Comparison of ENCODE assay signal across 8 cellular contexts in genomic region chr12:96311191-96311590, GRCh38.
"Had no signal": no experiment of that assay in that cellular context is flagged by ENCODE, and none has a peak within 500 bp of the region (broad histone marks: within the 10 kb centered on the region; RNA-seq: fewer than 3 reads in every experiment).

No MANE protein-coding gene starts in this region.

- DNase-seq: GM23248, GOT3, H7, HFFc6, KG1 had no signal

- H2AFZ ChIP-seq: GM23248 had no signal

- H3K27ac ChIP-seq: GM23248, HL-60 had no signal

- H3K9me3 ChIP-seq: HAP-1 had no signal

- H3K4me3 ChIP-seq: GM23248, HAP-1 had no signal

- ATAC-seq: HCT116 had no signal

- H3K9ac ChIP-seq: GM23248 had no signal
